In the genomic region with DNA sequence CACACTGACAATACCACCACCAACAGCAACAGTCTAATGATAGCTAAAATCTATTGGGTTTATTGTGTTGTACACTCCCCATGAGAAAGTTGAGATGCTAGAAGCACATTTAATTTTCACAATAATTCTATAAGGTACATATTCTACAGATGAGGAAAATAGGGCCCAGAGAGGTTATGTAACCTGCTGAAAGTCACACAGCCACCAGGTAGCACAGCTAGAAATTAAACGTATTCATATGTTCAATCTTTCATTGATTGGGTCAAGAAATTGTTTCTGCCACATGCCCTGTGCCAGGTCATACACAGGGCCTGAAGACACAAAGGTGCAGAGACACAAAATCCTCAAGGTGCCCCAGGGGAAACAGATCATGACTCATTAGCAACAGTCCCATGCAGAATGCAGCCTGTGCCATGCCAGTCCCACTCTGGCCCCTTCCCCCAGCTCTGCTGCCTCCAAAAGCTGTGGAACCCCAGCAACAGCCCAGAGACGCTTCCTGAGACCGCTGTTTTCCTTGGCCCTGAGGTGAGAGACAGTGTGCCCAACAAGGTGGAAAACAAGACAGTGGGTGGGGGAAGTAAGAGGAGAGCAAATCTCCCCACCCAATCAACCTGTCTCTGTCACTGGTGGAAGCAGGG, we compare ENCODE assay signal across 2 cellular contexts.
TF ChIP-seq lines count a peak whose summit lies in the region.

No MANE protein-coding gene starts in this region.

TF ChIP-seq in SK-N-SH, 30 proteins besides CTCF, POLR2A, EP300 and RAD21:
- TF ChIP-seq SMC3 (IDR thresholded peaks at IDR 0.05; ENCODE audit: low read depth, low read length), result no peak
- no peak for TF ChIP-seq GABPA (IDR thresholded peaks at IDR 0.05; ENCODE audit: low read depth)
- no peak for TF ChIP-seq MEF2A (IDR thresholded peaks at IDR 0.05; ENCODE audit: borderline replicate concordance, low read depth)
- TF ChIP-seq MXI1 (IDR thresholded peaks at IDR 0.05; ENCODE audit: low read depth, low read length), result no peak
- TF ChIP-seq YY1 (IDR thresholded peaks at IDR 0.05; ENCODE audit: low read depth), result no peak
- no peak for TF ChIP-seq TCF12 (IDR thresholded peaks at IDR 0.05)
- TF ChIP-seq FOXM1 (IDR thresholded peaks at IDR 0.05; ENCODE audit: low read depth), result no peak
- TF ChIP-seq FOXJ3 (CRISPR knock-in tag; IDR thresholded peaks at IDR 0.05), result no peak
- TF ChIP-seq, protein P1, sequence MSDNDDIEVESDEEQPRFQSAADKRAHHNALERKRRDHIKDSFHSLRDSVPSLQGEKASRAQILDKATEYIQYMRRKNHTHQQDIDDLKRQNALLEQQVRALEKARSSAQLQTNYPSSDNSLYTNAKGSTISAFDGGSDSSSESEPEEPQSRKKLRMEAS (IDR thresholded peaks at IDR 0.05; ENCODE audit: low read depth), result no peak
- no peak for TF ChIP-seq SIN3A (IDR thresholded peaks at IDR 0.05; ENCODE audit: borderline replicate concordance, low read depth, low read length)
- TF ChIP-seq, protein P2, sequence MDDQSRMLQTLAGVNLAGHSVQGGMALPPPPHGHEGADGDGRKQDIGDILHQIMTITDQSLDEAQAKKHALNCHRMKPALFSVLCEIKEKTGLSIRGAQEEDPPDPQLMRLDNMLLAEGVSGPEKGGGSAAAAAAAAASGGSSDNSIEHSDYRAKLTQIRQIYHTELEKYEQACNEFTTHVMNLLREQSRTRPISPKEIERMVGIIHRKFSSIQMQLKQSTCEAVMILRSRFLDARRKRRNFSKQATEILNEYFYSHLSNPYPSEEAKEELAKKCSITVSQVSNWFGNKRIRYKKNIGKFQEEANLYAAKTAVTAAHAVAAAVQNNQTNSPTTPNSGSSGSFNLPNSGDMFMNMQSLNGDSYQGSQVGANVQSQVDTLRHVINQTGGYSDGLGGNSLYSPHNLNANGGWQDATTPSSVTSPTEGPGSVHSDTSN (IDR thresholded peaks at IDR 0.05), result no peak
- no peak for TF ChIP-seq EZH2phosphoT487 (IDR thresholded peaks at IDR 0.05; ENCODE audit: borderline replicate concordance, low read depth)

TF ChIP-seq in SK-N-SH treated with all-trans-retinoic acid at 6 μM for 48 hours, 23 proteins besides CTCF, POLR2A, EP300 and RAD21:
- TF ChIP-seq, protein P3, sequence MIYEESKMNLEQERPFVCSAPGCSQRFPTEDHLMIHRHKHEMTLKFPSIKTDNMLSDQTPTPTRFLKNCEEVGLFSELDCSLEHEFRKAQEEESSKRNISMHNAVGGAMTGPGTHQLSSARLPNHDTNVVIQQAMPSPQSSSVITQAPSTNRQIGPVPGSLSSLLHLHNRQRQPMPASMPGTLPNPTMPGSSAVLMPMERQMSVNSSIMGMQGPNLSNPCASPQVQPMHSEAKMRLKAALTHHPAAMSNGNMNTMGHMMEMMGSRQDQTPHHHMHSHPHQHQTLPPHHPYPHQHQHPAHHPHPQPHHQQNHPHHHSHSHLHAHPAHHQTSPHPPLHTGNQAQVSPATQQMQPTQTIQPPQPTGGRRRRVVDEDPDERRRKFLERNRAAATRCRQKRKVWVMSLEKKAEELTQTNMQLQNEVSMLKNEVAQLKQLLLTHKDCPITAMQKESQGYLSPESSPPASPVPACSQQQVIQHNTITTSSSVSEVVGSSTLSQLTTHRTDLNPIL (CRISPR knock-in tag; IDR thresholded peaks at IDR 0.05; ENCODE audit: low read depth), result no peak
- TF ChIP-seq, protein P4, sequence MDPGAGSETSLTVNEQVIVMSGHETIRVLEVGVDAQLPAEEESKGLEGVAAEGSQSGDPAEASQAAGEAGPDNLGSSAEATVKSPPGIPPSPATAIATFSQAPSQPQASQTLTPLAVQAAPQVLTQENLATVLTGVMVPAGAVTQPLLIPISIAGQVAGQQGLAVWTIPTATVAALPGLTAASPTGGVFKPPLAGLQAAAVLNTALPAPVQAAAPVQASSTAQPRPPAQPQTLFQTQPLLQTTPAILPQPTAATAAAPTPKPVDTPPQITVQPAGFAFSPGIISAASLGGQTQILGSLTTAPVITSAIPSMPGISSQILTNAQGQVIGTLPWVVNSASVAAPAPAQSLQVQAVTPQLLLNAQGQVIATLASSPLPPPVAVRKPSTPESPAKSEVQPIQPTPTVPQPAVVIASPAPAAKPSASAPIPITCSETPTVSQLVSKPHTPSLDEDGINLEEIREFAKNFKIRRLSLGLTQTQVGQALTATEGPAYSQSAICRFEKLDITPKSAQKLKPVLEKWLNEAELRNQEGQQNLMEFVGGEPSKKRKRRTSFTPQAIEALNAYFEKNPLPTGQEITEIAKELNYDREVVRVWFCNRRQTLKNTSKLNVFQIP (CRISPR knock-in tag; IDR thresholded peaks at IDR 0.05; ENCODE audit: borderline replicate concordance, low read depth), result no peak
- TF ChIP-seq CSDC2 (CRISPR knock-in tag; IDR thresholded peaks at IDR 0.05), result no peak
- no peak for TF ChIP-seq TOX (CRISPR knock-in tag; IDR thresholded peaks at IDR 0.05; ENCODE audit: borderline replicate concordance)
- no peak for TF ChIP-seq ZNF8 (CRISPR knock-in tag; IDR thresholded peaks at IDR 0.05)
- TF ChIP-seq ESRRG (CRISPR knock-in tag; IDR thresholded peaks at IDR 0.05), result no peak
- no peak for TF ChIP-seq RARB (CRISPR knock-in tag; IDR thresholded peaks at IDR 0.05)
- TF ChIP-seq ARNTL (CRISPR knock-in tag; IDR thresholded peaks at IDR 0.05; ENCODE audit: borderline replicate concordance, low read depth), result no peak
TF ChIP-seq in SK-N-SH treated with all-trans-retinoic acid at 6 μM for 48 hours: peak in this region for 0.
